ENCODE assay signal across 1 cellular context in the genomic region with DNA sequence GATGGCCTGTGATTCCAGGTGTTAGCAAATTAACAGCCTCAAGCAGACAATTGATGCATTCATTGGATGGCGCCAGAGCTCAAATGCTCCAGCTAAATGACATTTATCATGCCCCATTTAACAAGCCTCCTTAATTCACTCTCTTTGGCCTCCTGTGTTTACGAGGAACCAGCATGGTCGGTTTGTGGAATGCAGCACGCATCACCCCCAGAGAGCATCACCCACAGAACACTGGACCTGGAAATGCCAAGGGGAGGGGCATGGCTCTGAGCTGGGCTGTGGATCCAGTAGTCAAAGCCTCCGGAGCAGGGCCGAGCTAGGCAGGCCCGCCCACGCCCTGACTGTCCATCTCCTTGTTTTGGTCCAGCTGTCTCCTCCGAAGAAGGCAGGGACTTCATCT.
TF ChIP-seq lines count a peak whose summit lies in the region.

No MANE protein-coding gene starts in this region.

TF ChIP-seq in GM23338, 12 proteins besides CTCF, POLR2A, EP300 and RAD21 (continued from another document):
- TF ChIP-seq, protein P1, sequence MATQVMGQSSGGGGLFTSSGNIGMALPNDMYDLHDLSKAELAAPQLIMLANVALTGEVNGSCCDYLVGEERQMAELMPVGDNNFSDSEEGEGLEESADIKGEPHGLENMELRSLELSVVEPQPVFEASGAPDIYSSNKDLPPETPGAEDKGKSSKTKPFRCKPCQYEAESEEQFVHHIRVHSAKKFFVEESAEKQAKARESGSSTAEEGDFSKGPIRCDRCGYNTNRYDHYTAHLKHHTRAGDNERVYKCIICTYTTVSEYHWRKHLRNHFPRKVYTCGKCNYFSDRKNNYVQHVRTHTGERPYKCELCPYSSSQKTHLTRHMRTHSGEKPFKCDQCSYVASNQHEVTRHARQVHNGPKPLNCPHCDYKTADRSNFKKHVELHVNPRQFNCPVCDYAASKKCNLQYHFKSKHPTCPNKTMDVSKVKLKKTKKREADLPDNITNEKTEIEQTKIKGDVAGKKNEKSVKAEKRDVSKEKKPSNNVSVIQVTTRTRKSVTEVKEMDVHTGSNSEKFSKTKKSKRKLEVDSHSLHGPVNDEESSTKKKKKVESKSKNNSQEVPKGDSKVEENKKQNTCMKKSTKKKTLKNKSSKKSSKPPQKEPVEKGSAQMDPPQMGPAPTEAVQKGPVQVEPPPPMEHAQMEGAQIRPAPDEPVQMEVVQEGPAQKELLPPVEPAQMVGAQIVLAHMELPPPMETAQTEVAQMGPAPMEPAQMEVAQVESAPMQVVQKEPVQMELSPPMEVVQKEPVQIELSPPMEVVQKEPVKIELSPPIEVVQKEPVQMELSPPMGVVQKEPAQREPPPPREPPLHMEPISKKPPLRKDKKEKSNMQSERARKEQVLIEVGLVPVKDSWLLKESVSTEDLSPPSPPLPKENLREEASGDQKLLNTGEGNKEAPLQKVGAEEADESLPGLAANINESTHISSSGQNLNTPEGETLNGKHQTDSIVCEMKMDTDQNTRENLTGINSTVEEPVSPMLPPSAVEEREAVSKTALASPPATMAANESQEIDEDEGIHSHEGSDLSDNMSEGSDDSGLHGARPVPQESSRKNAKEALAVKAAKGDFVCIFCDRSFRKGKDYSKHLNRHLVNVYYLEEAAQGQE (IDR thresholded peaks at IDR 0.05; ENCODE audit: unreplicated experiment), result no peak
- TF ChIP-seq EZH2 (IDR thresholded peaks at IDR 0.05; ENCODE audit: low read depth, unreplicated experiment) (no peak), ZNF462 (CRISPR knock-in tag; IDR thresholded peaks at IDR 0.05) (no peak), EZH2phosphoT487 (IDR thresholded peaks at IDR 0.05; ENCODE audit: unreplicated experiment) (no peak), ZNF114 (CRISPR knock-in tag; IDR thresholded peaks at IDR 0.05) (no peak), POLR2AphosphoS5 (IDR thresholded peaks at IDR 0.05; ENCODE audit: low read depth) (no peak), ZNF331 (CRISPR knock-in tag; IDR thresholded peaks at IDR 0.05; ENCODE audit: low read depth) (no peak), NANOG (IDR thresholded peaks at IDR 0.05; ENCODE audit: borderline replicate concordance) (no peak), CREB1 (CRISPR knock-in tag; IDR thresholded peaks at IDR 0.05; ENCODE audit: low read depth) (no peak)
- TF ChIP-seq, protein P2, sequence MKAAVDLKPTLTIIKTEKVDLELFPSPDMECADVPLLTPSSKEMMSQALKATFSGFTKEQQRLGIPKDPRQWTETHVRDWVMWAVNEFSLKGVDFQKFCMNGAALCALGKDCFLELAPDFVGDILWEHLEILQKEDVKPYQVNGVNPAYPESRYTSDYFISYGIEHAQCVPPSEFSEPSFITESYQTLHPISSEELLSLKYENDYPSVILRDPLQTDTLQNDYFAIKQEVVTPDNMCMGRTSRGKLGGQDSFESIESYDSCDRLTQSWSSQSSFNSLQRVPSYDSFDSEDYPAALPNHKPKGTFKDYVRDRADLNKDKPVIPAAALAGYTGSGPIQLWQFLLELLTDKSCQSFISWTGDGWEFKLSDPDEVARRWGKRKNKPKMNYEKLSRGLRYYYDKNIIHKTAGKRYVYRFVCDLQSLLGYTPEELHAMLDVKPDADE (IDR thresholded peaks at IDR 0.05), result no peak
